19 cellular contexts compared by ENCODE assay signal in the genomic region with DNA sequence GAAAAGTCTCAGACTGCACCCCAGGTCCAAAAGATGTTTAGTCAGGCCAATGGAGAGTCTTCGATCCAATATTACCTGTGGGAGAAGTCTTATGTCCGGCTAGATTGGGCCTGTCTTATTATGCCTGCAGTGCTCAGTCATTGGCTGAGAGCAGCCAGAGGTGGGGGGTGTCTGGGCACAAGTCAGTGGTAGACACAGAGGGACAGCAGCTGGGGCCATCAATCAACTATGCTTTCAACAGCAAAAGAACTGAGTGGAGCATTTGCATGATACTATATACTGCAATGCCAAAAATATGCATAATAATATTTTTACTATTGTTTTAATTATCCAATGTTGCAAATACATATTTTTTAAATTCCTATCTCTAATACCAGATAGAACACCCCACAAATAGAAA.
"Had no signal": no experiment of that assay in that cellular context is flagged by ENCODE, and none has a peak within 500 bp of the region (broad histone marks: within the 10 kb centered on the region; RNA-seq: fewer than 3 reads in every experiment).

No MANE protein-coding gene starts in this region.

- DNase-seq: occipital lobe; ovary; posterior cingulate gyrus; psoas muscle; right cardiac atrium; right lobe of liver; sigmoid colon; small intestine; stimulated activated CD4-positive, alpha-beta T cell treated with anti-CD3 and anti-CD28 coated beads, Interleukin-15, amount 100 ng/mL, for 24 hours; stimulated activated CD4-positive, alpha-beta T cell treated with anti-CD3 and anti-CD28 coated beads, Interleukin-2, amount 100 ng/mL, for 24 hours; stimulated activated CD4-positive, alpha-beta T cell treated with anti-CD3 and anti-CD28 coated beads, Interleukin-2, amount 100 ng/mL, for 48 hours; stimulated activated CD4-positive, alpha-beta T cell treated with anti-CD3 and anti-CD28 coated beads, Interleukin-4, amount 100 ng/mL, for 24 hours; stimulated activated naive B cell treated with anti-CD40 and anti-IgM and Interleukin-4, amounts not matched to agents 10 μg/mL and 1 μg/mL and 100 μg/mL, for 72 hours; stimulated activated naive CD4-positive, alpha-beta T cell treated with Interleukin-2 at 50 U/mL for 16 hours; stomach; thyroid gland; trophoblast cell; upper lobe of left lung had no signal

- ATAC-seq: psoas muscle; right cardiac atrium; right lobe of liver; stimulated activated effector memory CD8-positive, alpha-beta T cell treated with anti-CD3 and anti-CD28 coated beads, Interleukin-12 subunit alpha, Interleukin-12 subunit beta, amount 100 ng/mL, for 72 hours; stimulated activated naive B cell treated with anti-CD40 and anti-IgM and Interleukin-4, amounts not matched to agents 10 μg/mL and 1 μg/mL and 100 μg/mL, for 72 hours had no signal
